In the genomic region with DNA sequence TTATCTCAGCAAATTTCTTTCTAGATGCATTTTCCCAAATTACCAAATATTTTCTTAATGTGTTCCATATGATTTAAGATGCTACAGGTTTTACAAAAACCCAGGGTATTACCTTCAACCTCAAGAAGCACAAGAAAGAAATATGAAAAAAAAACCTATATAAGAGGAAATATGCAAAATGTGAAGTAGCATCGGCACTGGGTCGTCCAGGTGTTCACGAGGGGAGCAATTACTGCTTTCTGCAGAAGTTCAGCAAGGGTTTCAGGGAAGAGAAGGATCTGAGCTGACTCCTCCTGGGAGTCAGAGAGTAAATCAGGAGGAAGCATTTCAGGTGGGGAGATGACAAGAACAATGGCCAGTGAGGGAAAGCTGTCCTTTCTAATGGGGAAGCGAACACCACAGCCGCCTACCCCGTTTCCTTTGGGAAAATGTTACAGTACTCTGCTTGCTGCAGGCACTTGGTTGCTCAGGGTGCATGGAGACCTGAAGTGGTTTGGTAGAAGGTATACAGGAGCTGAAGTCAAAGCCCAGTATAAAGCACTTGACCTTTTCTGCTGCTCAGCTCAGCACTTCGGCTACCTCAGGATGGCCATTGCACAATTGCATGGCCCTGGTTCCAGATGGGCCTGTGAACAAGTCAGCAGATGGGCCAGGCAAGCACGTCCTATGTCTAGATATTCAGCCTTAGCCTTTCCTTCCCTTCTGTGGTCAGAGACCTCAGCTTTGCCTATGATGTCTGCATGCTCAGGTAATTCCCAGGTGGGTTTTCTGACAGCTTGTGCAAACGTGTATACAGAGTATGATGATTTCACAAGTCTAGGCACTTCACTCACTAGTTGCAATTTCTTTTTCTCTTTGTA, we compare ENCODE assay signal across 25 cellular contexts.
DNase-seq lines count a peak whose midpoint lies in the region; ATAC-seq, FAIRE-seq and TF ChIP-seq lines count a peak whose summit lies in the region.
"Had no signal": no experiment of that assay in that cellular context is flagged by ENCODE, and none has a peak within 500 bp of the region (broad histone marks: within the 10 kb centered on the region; RNA-seq: fewer than 3 reads in every experiment).

No MANE protein-coding gene starts in this region.

- peak; percentile 44 for FAIRE-seq in keratinocyte (lab: Jason Lieb, UNC)
- no peak for FAIRE-seq in HTR-8/SVneo (lab: Jason Lieb, UNC)
- FAIRE-seq: GM19239 had no signal

- no peaks in the 10 kb centered on the region for H3K36me3 ChIP-seq in BLaER1 treated with 17β-estradiol and CSF1 and Interleukin-3, amounts not matched to agents 10 nM and 100 nM
- no peaks in the 10 kb centered on the region for H3K36me3 ChIP-seq in keratinocyte (ENCODE audit: control insufficient read depth in 2 of 2, extremely low read depth in 1 of 2, insufficient read depth in 2 of 2, low read length in 2 of 2)

- no peak overlapping the region for H2AFZ ChIP-seq in keratinocyte (ENCODE audit: control insufficient read depth, low read length)

- no peaks in the 10 kb centered on the region for H3K27me3 ChIP-seq in BLaER1 treated with 17β-estradiol and CSF1 and Interleukin-3, amounts not matched to agents 10 nM and 100 nM
- H3K27me3 ChIP-seq in keratinocyte (ENCODE audit: control insufficient read depth, extremely low read depth, insufficient read depth, low read length), result no peaks in the 10 kb centered on the region

- ATAC-seq in HG02798 (IDR thresholded peaks at IDR 0.05; ENCODE audit: poor library complexity, unreplicated experiment), result no peak
- ATAC-seq: CD8-positive, alpha-beta T cell; SK-N-SH treated with all-trans-retinoic acid at 6 μM for 48 hours; T-cell had no signal

- H3K9me1 ChIP-seq in keratinocyte (ENCODE audit: control insufficient read depth, extremely low read depth, insufficient read depth, low read length), result no peaks in the 10 kb centered on the region

- no peak for TF ChIP-seq CTCF in keratinocyte (optimal IDR thresholded peaks at IDR 0.05 in 1 of 3, IDR thresholded peaks at IDR 0.05 in 1 of 3, conservative IDR thresholded peaks at IDR 0.05 in 1 of 3; ENCODE audit: extremely low read depth in 1 of 3, insufficient read depth in 2 of 3, low read length in 3 of 3)

- no peak overlapping the region for H3K4me3 ChIP-seq in BLaER1 treated with 17β-estradiol and CSF1 and Interleukin-3, amounts not matched to agents 10 nM and 100 nM
- no peak overlapping the region for H3K4me3 ChIP-seq in keratinocyte (ENCODE audit: control insufficient read depth in 2 of 3, extremely low read depth in 1 of 3, insufficient read depth in 2 of 3, low read depth in 1 of 3, low read length in 3 of 3)

- H3K79me2 ChIP-seq in keratinocyte (ENCODE audit: control insufficient read depth, insufficient read depth, low read length), result no peaks in the 10 kb centered on the region

- no peaks in the 10 kb centered on the region for H4K20me1 ChIP-seq in BLaER1 treated with 17β-estradiol and CSF1 and Interleukin-3, amounts not matched to agents 10 nM and 100 nM
- H4K20me1 ChIP-seq in keratinocyte (ENCODE audit: control insufficient read depth, extremely low read depth, insufficient read depth, low read length), result no peaks in the 10 kb centered on the region

- H3K27ac ChIP-seq in BLaER1 treated with 17β-estradiol and CSF1 and Interleukin-3, amounts not matched to agents 10 nM and 100 nM, result peak overlapping the region in 1 of 11 experiments; percentile 44; a peak in 1 of 22 replicates
- H3K27ac ChIP-seq in keratinocyte (ENCODE audit: control insufficient read depth, insufficient read depth, low read length), result no peak overlapping the region
- H3K27ac ChIP-seq: RWPE1 had no signal

- H3K9me3 ChIP-seq in BLaER1 treated with 17β-estradiol and CSF1 and Interleukin-3, amounts not matched to agents 10 nM and 100 nM (replicated peaks in 1 of 11), result peaks cover 0 to 7% (median 0%) of the 10 kb centered on the region in 11 experiments; a peak in 4 of 22 replicates
- no peaks in the 10 kb centered on the region for H3K9me3 ChIP-seq in keratinocyte (ENCODE audit: control insufficient read depth, low read depth, low read length)

- DNase-seq in DMS79 treated with DMSO at 0.1 percent for 48 hours (lab: John Stamatoyannopoulos, UW) (peak; percentile 62), NCI-H510A treated with DMSO at 0.1 percent for 48 hours (lab: John Stamatoyannopoulos, UW) (peak; percentile 61), keratinocyte (ENCODE audit: low read depth, low spot score) (no peak), mesenteric fat pad (ENCODE audit: low spot score) (no peak), NCI-H187 treated with DMSO at 0.1 percent for 48 hours (lab: John Stamatoyannopoulos, UW) (no peak), HTR-8/SVneo (ENCODE audit: insufficient read length, low spot score) (no peak)
- DNase-seq: C1 segment of cervical spinal cord; CD8-positive, alpha-beta T cell; EL; GF-D8; H7; HFFc6; MV-4-11; NCI-H1105 treated with DMSO at 0.1 percent for 48 hours; NCI-H1694; NCI-H2081 treated with DMSO at 0.1 percent for 48 hours; NCI-H446 treated with DMSO at 0.1 percent for 48 hours; NCI-H748 treated with DMSO at 0.1 percent for 48 hours; T-cell; T-helper 9 cell had no signal

- no peak overlapping the region for H3K9ac ChIP-seq in BLaER1 treated with 17β-estradiol and CSF1 and Interleukin-3, amounts not matched to agents 10 nM and 100 nM
- H3K9ac ChIP-seq in keratinocyte (ENCODE audit: control insufficient read depth, extremely low read depth, insufficient read depth, low read length), result no peak overlapping the region

- dilution Hi-C loops in keratinocyte (cut with MboI; ENCODE audit: extremely low pct_ligation_motif_present, low sequenced_read_pairs), result no loop called here

- peaks cover 13 to 68% (median 46%) of the 10 kb centered on the region in 10 experiments for H3K4me1 ChIP-seq in BLaER1 treated with 17β-estradiol and CSF1 and Interleukin-3, amounts not matched to agents 10 nM and 100 nM
- peaks cover 23% of the 10 kb centered on the region for H3K4me1 ChIP-seq in keratinocyte (ENCODE audit: control insufficient read depth, extremely low read depth, insufficient read depth, low read length)

- H3K4me2 ChIP-seq in BLaER1 treated with 17β-estradiol and CSF1 and Interleukin-3, amounts not matched to agents 10 nM and 100 nM, result peak overlapping the region; percentile 3 to 88 (median 71); a peak in 20 of 22 replicates
- no peak overlapping the region for H3K4me2 ChIP-seq in keratinocyte (ENCODE audit: control insufficient read depth, extremely low read depth, insufficient read depth, low read depth, low read length)

Comparison
In these comparisons a context has a peak if more than half of its experiments do, and no peak if none do; other contexts are left out.
1. DNase-seq: peak in DMS79 treated with DMSO at 0.1 percent for 48 hours (single experiment) and NCI-H510A treated with DMSO at 0.1 percent for 48 hours (single experiment); none in keratinocyte (single experiment), mesenteric fat pad (single experiment), NCI-H187 treated with DMSO at 0.1 percent for 48 hours (single experiment) and HTR-8/SVneo (single experiment).